In genomic region chr18:35085450-35086032, GRCh38 we compare ENCODE assay signal across 22 cellular contexts. TPM values are rescaled to one million over a fixed set of nuclear protein-coding genes. Genes with fewer than 3 reads are reported as not detected.
A peak's percentile ranks its signal among the peaks of the same experiment; 100 is the strongest.
DNase-seq lines count a peak whose midpoint lies in the region; ATAC-seq and TF ChIP-seq lines count a peak whose summit lies in the region.
"Had no signal": no experiment of that assay in that cellular context is flagged by ENCODE, and none has a peak within 500 bp of the region (broad histone marks: within the 10 kb centered on the region; RNA-seq: fewer than 3 reads in every experiment).

No MANE protein-coding gene starts in this region.

- H3K9me3 ChIP-seq in heart left ventricle: no peaks in the 10 kb centered on the region
- H3K9me3 ChIP-seq in thoracic aorta: no peaks in the 10 kb centered on the region
- H3K9me3 ChIP-seq: breast epithelium had no signal

- ATAC-seq in heart left ventricle (peak; percentile 65 to 77 (median 70)), left lobe of liver (peak; percentile 54), thoracic aorta (ENCODE audit: insufficient number of reproducible peaks, low FRiP score, low read depth) (no peak), GM21526 (IDR thresholded peaks at IDR 0.05; ENCODE audit: low FRiP score, unreplicated experiment) (no peak), GM21723 (IDR thresholded peaks at IDR 0.05; ENCODE audit: unreplicated experiment) (no peak)
- ATAC-seq: activated CD8-positive, alpha-beta T cell treated with anti-CD3 and anti-CD28 coated beads, Interleukin-2, amount 10 ng/mL, durations not matched to agents 7 days and 5 days had no signal

- intact Hi-C loops in heart left ventricle (cut with DNase I): loop anchor here in 2 of 10 donors (5.0 kb wide), 1 partner anchor 43 kb away; the partner anchor contains the start of gene MAPRE2 (in 2 of the 2)

- no peak overlapping the region for H3K4me3 ChIP-seq in heart left ventricle
- H3K4me3 ChIP-seq in thoracic aorta: no peak overlapping the region
- H3K4me3 ChIP-seq: breast epithelium had no signal

- DNase-seq in NCI-H2171 treated with DMSO at 0.1 percent for 48 hours (lab: John Stamatoyannopoulos, UW): peak; percentile 13
- DNase-seq in NCI-H2171 (lab: John Stamatoyannopoulos, UW): no peak
- DNase-seq in heart left ventricle: no peak
- DNase-seq in left lobe of liver (ENCODE audit: low spot score): no peak
- DNase-seq in thoracic aorta (ENCODE audit: low spot score): no peak
- DNase-seq in NCI-H1694 treated with DMSO at 0.1 percent for 48 hours (lab: John Stamatoyannopoulos, UW): no peak
- DNase-seq: activated CD4-positive, CD25-positive, alpha-beta regulatory T cell treated with anti-CD3 and anti-CD28 coated beads, Interleukin-2, amount 50 U/mL, for 72 hours; activated CD8-positive, alpha-beta T cell treated with anti-CD3 and anti-CD28 coated beads, Interleukin-2, amount 10 ng/mL, durations not matched to agents 7 days and 5 days; activated gamma-delta T cell treated with Interleukin-2 at 50 U/mL for 16 hours; CD4-positive, alpha-beta T cell; HFFc6; IMR-90; NCI-H1105; NCI-H2029; NCI-H345; NCI-H82; nephron progenitor cell had no signal

- H3K36me3 ChIP-seq in heart left ventricle (no peaks in the 10 kb centered on the region), thoracic aorta (no peaks in the 10 kb centered on the region)
- H3K36me3 ChIP-seq: breast epithelium had no signal

- TF ChIP-seq POLR2A in heart left ventricle (IDR thresholded peaks at IDR 0.05): no peak

- H3K27me3 ChIP-seq in heart left ventricle (no peaks in the 10 kb centered on the region), thoracic aorta (replicated peaks; ENCODE audit: insufficient read depth) (no peaks in the 10 kb centered on the region)
- H3K27me3 ChIP-seq: breast epithelium had no signal

- 12 to 17% (median 13%) methylated on average over 2 of the region's 2 CpGs for WGBS in heart left ventricle, 4 donors

- TF ChIP-seq CTCF in heart left ventricle (IDR thresholded peaks at IDR 0.05) (no peak), thoracic aorta (IDR thresholded peaks at IDR 0.05) (no peak)

- H3K27ac ChIP-seq in heart left ventricle (peak overlapping the region; percentile 13 to 94 (median 78)), thoracic aorta (peak overlapping the region; percentile 23 to 59)
- H3K27ac ChIP-seq: 22Rv1, breast epithelium, parathyroid adenoma had no signal

- peaks cover 4 to 84% (median 52%) of the 10 kb centered on the region in 12 donors for H3K4me1 ChIP-seq in heart left ventricle
- H3K4me1 ChIP-seq in thoracic aorta (ENCODE audit: control insufficient read depth in 1 of 2, low read depth in 2 of 2): peaks cover 28 to 47% of the 10 kb centered on the region in 2 donors
- H3K4me1 ChIP-seq: breast epithelium had no signal

RNA-seq across cellular contexts. Expression of gene MAPRE2, which starts 44.3 kb away (rescaled TPM):
- total RNA-seq in heart left ventricle (100 to 1,000 TPM in 8 of 9 donors, 10 to 100 TPM in 1; 80.2 to 190 (median 137) TPM), left lobe of liver (16.8 TPM), thoracic aorta (10 to 100 TPM; 31.8 to 54.2 TPM)
- polyA plus RNA-seq in heart left ventricle: 100 to 1,000 TPM in 1 of 2 donors, 10 to 100 TPM in 1; 36.4 to 138 TPM

Comparison
In these comparisons a context has a peak if more than half of its experiments do, and no peak if none do; other contexts are left out.
1. ATAC-seq: peak in heart left ventricle (4 of 4) and left lobe of liver (single experiment); none in thoracic aorta (single experiment), GM21526 (single experiment) and GM21723 (single experiment).